29 cellular contexts compared by ENCODE assay signal in genomic region chr15:49279481-49280186, GRCh38.
DNase-seq lines count a peak whose midpoint lies in the region; ATAC-seq and TF ChIP-seq lines count a peak whose summit lies in the region.
"Had no signal": no experiment of that assay in that cellular context is flagged by ENCODE, and none has a peak within 500 bp of the region (broad histone marks: within the 10 kb centered on the region; RNA-seq: fewer than 3 reads in every experiment).

No MANE protein-coding gene starts in this region.

- in situ Hi-C loops in GM23248 (cut with MboI) = no loop called here

- no peak for TF ChIP-seq CTCF in KMS-11 (conservative IDR thresholded peaks at IDR 0.05; ENCODE audit: low read depth, low read length)
- no peak for TF ChIP-seq CTCF in psoas muscle (IDR thresholded peaks at IDR 0.05)
- no peak for TF ChIP-seq CTCF in left ventricle myocardium inferior (IDR thresholded peaks at IDR 0.05; ENCODE audit: borderline replicate concordance)

- no peak overlapping the region for H3K4me3 ChIP-seq in GM23248
- H3K4me3 ChIP-seq in KMS-11 (IDR thresholded peaks at IDR 0.05; ENCODE audit: insufficient read depth, low read depth, low read length) = no peak overlapping the region
- peak overlapping the region; percentile 19 for H3K4me3 ChIP-seq in psoas muscle
- H3K4me3 ChIP-seq in left ventricle myocardium inferior = no peak overlapping the region
- H3K4me3 ChIP-seq: K562, pancreas, right atrium auricular region, SK-N-MC, upper lobe of right lung had no signal

- 90 to 92% methylated on average over 1 of the region's 1 CpG for WGBS in GM23248 (ENCODE audit: low coverage in 1 of 2, low lambda C conversion rate in 2 of 2, missing lambda C conversion rate in 2 of 2), 2 experiments
- 36 to 46% (median 44%) methylated on average over 1 of the region's 1 CpG for WGBS in psoas muscle, 3 donors

- H3K27ac ChIP-seq in GM23248 (no peak overlapping the region), KMS-11 (no peak overlapping the region), psoas muscle (peak overlapping the region; percentile 20), left ventricle myocardium inferior (replicated peaks) (no peak overlapping the region)
- H3K27ac ChIP-seq: C4-2B, pancreas, right atrium auricular region, RWPE1, SK-N-MC, upper lobe of right lung had no signal

- H3K27me3 ChIP-seq in GM23248 (replicated peaks; ENCODE audit: insufficient read depth) (no peaks in the 10 kb centered on the region), KMS-11 (ENCODE audit: insufficient read depth, low read depth) (no peaks in the 10 kb centered on the region), psoas muscle (ENCODE audit: insufficient read depth in 3 of 3, low read length in 2 of 3) (no peaks in the 10 kb centered on the region), left ventricle myocardium inferior (ENCODE audit: low read depth) (no peaks in the 10 kb centered on the region)
- H3K27me3 ChIP-seq: pancreas, right atrium auricular region, upper lobe of right lung had no signal

- H3K4me1 ChIP-seq in GM23248 (ENCODE audit: insufficient read depth) (peaks cover 29% of the 10 kb centered on the region), KMS-11 (ENCODE audit: low read depth, poor library complexity, severe bottlenecking) (peaks cover 15% of the 10 kb centered on the region), psoas muscle (peaks cover 7% of the 10 kb centered on the region), left ventricle myocardium inferior (peaks cover 10% of the 10 kb centered on the region)
- H3K4me1 ChIP-seq: Caco-2, pancreas, right atrium auricular region, upper lobe of right lung had no signal

- H2AFZ ChIP-seq in GM23248 (no peak overlapping the region), KMS-11 (ENCODE audit: low read depth) (no peak overlapping the region)

- intact Hi-C loops in psoas muscle (cut with DNase I) = no loop called here
- intact Hi-C loops in left ventricle myocardium inferior (cut with micrococcal nuclease) = no loop called here

- H3K79me2 ChIP-seq in GM23248 (ENCODE audit: insufficient read depth) (peaks cover 5% of the 10 kb centered on the region; the same call in 1 of the 2 replicates), KMS-11 (ENCODE audit: insufficient read depth, low read depth) (no peaks in the 10 kb centered on the region)

- H3K36me3 ChIP-seq in GM23248 (ENCODE audit: low read depth) (peaks cover 1% of the 10 kb centered on the region; the same call in 1 of the 2 replicates), KMS-11 (ENCODE audit: insufficient read depth) (no peaks in the 10 kb centered on the region), psoas muscle (ENCODE audit: insufficient read depth in 1 of 2, low read depth in 1 of 2) (peaks cover 11 to 17% of the 10 kb centered on the region in 2 donors), left ventricle myocardium inferior (peaks cover 13% of the 10 kb centered on the region)

- peak; percentile 10 for DNase-seq in GM23248
- DNase-seq in amniotic epithelial cell (ENCODE audit: low read depth) = peak; percentile 26
- no peak for DNase-seq in psoas muscle
- DNase-seq in left ventricle myocardium inferior = no peak
- DNase-seq in AG08395 (ENCODE audit: low spot score) = no peak
- DNase-seq: activated CD4-positive, CD25-positive, alpha-beta regulatory T cell treated with anti-CD3 and anti-CD28 coated beads, Interleukin-2, amount 50 U/mL, for 72 hours; activated CD8-positive, alpha-beta T cell treated with anti-CD3 and anti-CD28 coated beads, Interleukin-2, amount 10 ng/mL, durations not matched to agents 7 days and 5 days; activated gamma-delta T cell; activated naive CD8-positive, alpha-beta T cell treated with anti-CD3 and anti-CD28 coated beads, Interleukin-2, amount 10 ng/mL, durations not matched to agents 7 days and 5 days; activated T-cell treated with anti-CD3 and anti-CD28 coated beads for 4 hours; Caco-2; caudate nucleus; DND-41; glutamatergic neuron; islet precursor cell; NCI-H1048; NCI-H187 treated with DMSO at 0.1 percent for 48 hours; NCI-H526 treated with DMSO at 0.1 percent for 48 hours; pancreas; stimulated activated CD4-positive, alpha-beta T cell treated with anti-CD3 and anti-CD28 coated beads, Interleukin-12 subunit alpha, Interleukin-12 subunit beta, amount 100 ng/mL, for 4 hours; stimulated activated CD4-positive, alpha-beta T cell treated with anti-CD3 and anti-CD28 coated beads, Interleukin-4, amount 100 ng/mL, for 1 hour; upper lobe of right lung had no signal

- no peak overlapping the region for H3K9ac ChIP-seq in GM23248
- H3K9ac ChIP-seq in KMS-11 = no peak overlapping the region

- H3K4me2 ChIP-seq in GM23248 (ENCODE audit: unreplicated experiment) = no peak overlapping the region
- peak overlapping the region; percentile 20; the same call in 1 of the 2 replicates for H3K4me2 ChIP-seq in KMS-11

- peaks cover 28% of the 10 kb centered on the region for H3F3A ChIP-seq in GM23248 (ENCODE audit: insufficient read depth)

- H4K20me1 ChIP-seq in GM23248 (ENCODE audit: insufficient read depth) (no peaks in the 10 kb centered on the region), KMS-11 (ENCODE audit: insufficient read depth) (no peaks in the 10 kb centered on the region)

- H3K9me3 ChIP-seq in GM23248 (ENCODE audit: low read depth) (no peaks in the 10 kb centered on the region), psoas muscle (no peaks in the 10 kb centered on the region), left ventricle myocardium inferior (replicated peaks) (no peaks in the 10 kb centered on the region)
- H3K9me3 ChIP-seq: Caco-2, pancreas, right atrium auricular region, upper lobe of right lung had no signal

- ATAC-seq in psoas muscle (peak; percentile 57 to 86 (median 70)), GM19455 (IDR thresholded peaks at IDR 0.05; ENCODE audit: unreplicated experiment) (no peak)
- ATAC-seq: activated CD8-positive, alpha-beta T cell treated with anti-CD3 and anti-CD28 coated beads, Interleukin-2, amount 10 ng/mL, durations not matched to agents 7 days and 5 days; K562; pancreas; upper lobe of right lung had no signal

- H3K9me2 ChIP-seq in GM23248 (ENCODE audit: insufficient read depth) = no peaks in the 10 kb centered on the region

Comparison
In these comparisons a context has a peak if more than half of its experiments do, and no peak if none do; other contexts are left out.
1. DNase-seq: peak in GM23248 (single experiment) and amniotic epithelial cell (single experiment); none in psoas muscle (0 of 2), left ventricle myocardium inferior (single experiment) and AG08395 (single experiment).